ENCODE assay signal across 8 cellular contexts in genomic region chr2:218733615-218734021, GRCh38. TPM values are rescaled to one million over a fixed set of nuclear protein-coding genes. Genes with fewer than 3 reads are reported as not detected.
DNase-seq lines count a peak whose midpoint lies in the region; ATAC-seq and TF ChIP-seq lines count a peak whose summit lies in the region.

No MANE protein-coding gene starts in this region.

- peaks cover 67% of the 10 kb centered on the region for H3K4me1 Mint-ChIP-seq in CD14-positive monocyte
- H3K4me1 Mint-ChIP-seq in activated CD8-positive, alpha-beta T cell treated with anti-CD3 and anti-CD28 coated beads for 36 hours (ENCODE audit: low read depth), result peaks cover 21% of the 10 kb centered on the region

- TF ChIP-seq CTCF in CD14-positive monocyte (IDR thresholded peaks at IDR 0.05) (no peak), left ventricle myocardium inferior (IDR thresholded peaks at IDR 0.05; ENCODE audit: borderline replicate concordance) (no peak), upper lobe of right lung (IDR thresholded peaks at IDR 0.05) (no peak)
- TF ChIP-seq CTCF in activated CD8-positive, alpha-beta T cell treated with anti-CD3 and anti-CD28 coated beads for 36 hours (IDR thresholded peaks at IDR 0.05), result no peak

- H3K27ac ChIP-seq in left ventricle myocardium inferior (replicated peaks), result peak overlapping the region; percentile 44
- peak overlapping the region; percentile 37 for H3K27ac ChIP-seq in upper lobe of right lung

- H3K27me3 Mint-ChIP-seq in CD14-positive monocyte (ENCODE audit: low read depth in 3 of 3), result peaks cover 0 to 1% (median 0%) of the 10 kb centered on the region in 3 donors
- no peaks in the 10 kb centered on the region for H3K27me3 Mint-ChIP-seq in activated CD8-positive, alpha-beta T cell treated with anti-CD3 and anti-CD28 coated beads for 36 hours

- DNase-seq in CD14-positive monocyte (ENCODE audit: low spot score) (peak; percentile 96), HCEC 1CT (peak; percentile 83), left ventricle myocardium inferior (no peak), upper lobe of right lung (no peak), NCI-H446 treated with DMSO at 0.1 percent for 48 hours (lab: John Stamatoyannopoulos, UW) (no peak), cerebellum (ENCODE audit: low spot score) (no peak)
- DNase-seq in activated CD8-positive, alpha-beta T cell treated with anti-CD3 and anti-CD28 coated beads for 36 hours, result peak; percentile 52

- ATAC-seq in activated CD8-positive, alpha-beta T cell treated with anti-CD3 and anti-CD28 coated beads for 36 hours, result peak; percentile 99
- ATAC-seq in upper lobe of right lung, result peak; percentile 92
- ATAC-seq in GM21367 (IDR thresholded peaks at IDR 0.05; ENCODE audit: unreplicated experiment), result no peak

- peak overlapping the region; percentile 31 to 57 for H3K4me3 Mint-ChIP-seq in CD14-positive monocyte
- H3K4me3 Mint-ChIP-seq in activated CD8-positive, alpha-beta T cell treated with anti-CD3 and anti-CD28 coated beads for 36 hours, result no peak overlapping the region

- peak overlapping the region; percentile 98 to 100 (median 100) for H3K27ac Mint-ChIP-seq in CD14-positive monocyte
- peak overlapping the region; percentile 23 for H3K27ac Mint-ChIP-seq in activated CD8-positive, alpha-beta T cell treated with anti-CD3 and anti-CD28 coated beads for 36 hours

- CTCF ChIA-PET in activated CD8-positive, alpha-beta T cell treated with anti-CD3 and anti-CD28 coated beads for 36 hours (lab: Charles Lee), result interaction anchor here (0.9 to 2.4 kb wide), 2 partner anchors 23 to 114 kb away, joined by 3 to 6 read pairs; partner anchors contain the start of gene TTLL4

- intact Hi-C loops in CD14-positive monocyte (cut with micrococcal nuclease), result loop anchor here in 1 of 2 donors (1.0 to 5.0 kb wide), 3 partner anchors 11 to 104 kb away; no protein-coding TSS in a partner anchor
- intact Hi-C loops in activated CD8-positive, alpha-beta T cell treated with anti-CD3 and anti-CD28 coated beads for 36 hours (cut with micrococcal nuclease), result loop anchor here (5.0 kb wide), 1 partner anchor 114 kb away; no protein-coding TSS in a partner anchor
- intact Hi-C loops in left ventricle myocardium inferior (cut with micrococcal nuclease), result loop anchor here (10.0 kb wide), 1 partner anchor 101 kb away; the partner anchor contains the start of gene PRKAG3
- intact Hi-C loops in upper lobe of right lung (cut with DNase I), result no loop called here

- H3K9me3 Mint-ChIP-seq in CD14-positive monocyte, result peaks cover 0 to 12% (median 4%) of the 10 kb centered on the region in 7 donors
- H3K9me3 Mint-ChIP-seq in activated CD8-positive, alpha-beta T cell treated with anti-CD3 and anti-CD28 coated beads for 36 hours, result no peaks in the 10 kb centered on the region

- POLR2A ChIA-PET in activated CD8-positive, alpha-beta T cell treated with anti-CD3 and anti-CD28 coated beads for 36 hours (lab: Charles Lee), result interaction anchor here (0.6 kb wide), 1 partner anchor 7 kb away, joined by 3 read pairs; no protein-coding TSS in a partner anchor

- H3K4me3 ChIP-seq in left ventricle myocardium inferior, result no peak overlapping the region
- no peak overlapping the region for H3K4me3 ChIP-seq in upper lobe of right lung

- H3K9me3 ChIP-seq in left ventricle myocardium inferior (replicated peaks) (no peaks in the 10 kb centered on the region), upper lobe of right lung (no peaks in the 10 kb centered on the region)

- peaks cover 11% of the 10 kb centered on the region for H3K36me3 ChIP-seq in left ventricle myocardium inferior
- peaks cover 13% of the 10 kb centered on the region for H3K36me3 ChIP-seq in upper lobe of right lung

- no peaks in the 10 kb centered on the region for H3K27me3 ChIP-seq in left ventricle myocardium inferior (ENCODE audit: low read depth)
- H3K27me3 ChIP-seq in upper lobe of right lung, result no peaks in the 10 kb centered on the region

- peaks cover 51 to 59% of the 10 kb centered on the region in 2 donors for H3K36me3 Mint-ChIP-seq in CD14-positive monocyte
- H3K36me3 Mint-ChIP-seq in activated CD8-positive, alpha-beta T cell treated with anti-CD3 and anti-CD28 coated beads for 36 hours (ENCODE audit: low read depth), result peaks cover 24% of the 10 kb centered on the region

- H3K4me1 ChIP-seq in left ventricle myocardium inferior (peaks cover 29% of the 10 kb centered on the region), upper lobe of right lung (peaks cover 28% of the 10 kb centered on the region)

RNA-seq across cellular contexts. Expression of gene TTLL4, which starts 23.0 kb away (rescaled TPM):
- polyA plus RNA-seq in CD14-positive monocyte, result 10 to 100 TPM; 13.5 to 16.3 TPM
- total RNA-seq in activated CD8-positive, alpha-beta T cell treated with anti-CD3 and anti-CD28 coated beads for 36 hours, result 10 to 100 TPM; 32.2 to 36.6 TPM
- 6.2 TPM for total RNA-seq in left ventricle myocardium inferior
- 29.5 TPM for total RNA-seq in upper lobe of right lung
- 23.2 TPM for total RNA-seq in cerebellum

RNA-seq across cellular contexts. Expression of gene CYP27A1, which starts 48.3 kb away (rescaled TPM):
- polyA plus RNA-seq in CD14-positive monocyte, result 100 to 1,000 TPM; 214 to 218 TPM
- under 1 TPM; 0.14 to 0.18 TPM for total RNA-seq in activated CD8-positive, alpha-beta T cell treated with anti-CD3 and anti-CD28 coated beads for 36 hours
- total RNA-seq in left ventricle myocardium inferior (6.7 TPM), upper lobe of right lung (180 TPM), cerebellum (5.7 TPM)

Comparison
In these comparisons a context has a peak if more than half of its experiments do, and no peak if none do; other contexts are left out.
1. DNase-seq: peak in CD14-positive monocyte (single experiment), HCEC 1CT (single experiment) and activated CD8-positive, alpha-beta T cell treated with anti-CD3 and anti-CD28 coated beads for 36 hours (single experiment); none in left ventricle myocardium inferior (single experiment), upper lobe of right lung (single experiment), NCI-H446 treated with DMSO at 0.1 percent for 48 hours (single experiment) and cerebellum (single experiment).
2. RNA of gene CYP27A1, which starts 48.3 kb away (total RNA-seq): 180 TPM in upper lobe of right lung (single experiment); 6.7 TPM in left ventricle myocardium inferior (single experiment), 5.7 TPM in cerebellum (single experiment) and 0.14 to 0.18 TPM in activated CD8-positive, alpha-beta T cell treated with anti-CD3 and anti-CD28 coated beads for 36 hours; every median in the first group is over 10 times any median in the second.